Comparison of ENCODE assay signal across 4 cellular contexts in the genomic region with DNA sequence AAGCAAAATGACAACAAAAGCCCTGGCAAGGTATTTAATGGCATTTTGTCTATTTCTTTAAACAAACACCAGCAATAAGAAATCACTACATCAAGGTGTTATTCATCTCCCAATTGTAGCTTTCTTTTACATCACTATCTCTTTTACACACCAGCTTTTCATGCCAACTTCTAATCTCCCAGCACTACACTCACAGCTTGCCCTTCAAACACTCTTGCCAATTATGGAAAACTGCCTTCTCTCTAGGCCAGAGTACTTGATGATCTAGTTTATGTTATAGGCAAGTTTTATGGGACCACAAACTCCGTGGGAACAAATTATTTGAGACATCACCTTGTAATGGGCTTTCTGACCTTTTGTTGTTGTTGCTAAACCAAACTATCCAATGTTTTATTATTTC.
"Had no signal": no experiment of that assay in that cellular context is flagged by ENCODE, and none has a peak within 500 bp of the region (broad histone marks: within the 10 kb centered on the region; RNA-seq: fewer than 3 reads in every experiment).

No MANE protein-coding gene starts in this region.

- H3K4me1 Mint-ChIP-seq: GM23338, H9 had no signal

- ATAC-seq: GM23338 had no signal

- H3K4me3 Mint-ChIP-seq: GM23338, H9 had no signal

- H3K9me3 Mint-ChIP-seq: GM23338, H9 had no signal

- H3K4me3 ChIP-seq: GM23338 had no signal

- DNase-seq: H9, HCEC 1CT, IMR-90 had no signal

- H3K27ac Mint-ChIP-seq: GM23338, H9 had no signal
